In the genomic region with DNA sequence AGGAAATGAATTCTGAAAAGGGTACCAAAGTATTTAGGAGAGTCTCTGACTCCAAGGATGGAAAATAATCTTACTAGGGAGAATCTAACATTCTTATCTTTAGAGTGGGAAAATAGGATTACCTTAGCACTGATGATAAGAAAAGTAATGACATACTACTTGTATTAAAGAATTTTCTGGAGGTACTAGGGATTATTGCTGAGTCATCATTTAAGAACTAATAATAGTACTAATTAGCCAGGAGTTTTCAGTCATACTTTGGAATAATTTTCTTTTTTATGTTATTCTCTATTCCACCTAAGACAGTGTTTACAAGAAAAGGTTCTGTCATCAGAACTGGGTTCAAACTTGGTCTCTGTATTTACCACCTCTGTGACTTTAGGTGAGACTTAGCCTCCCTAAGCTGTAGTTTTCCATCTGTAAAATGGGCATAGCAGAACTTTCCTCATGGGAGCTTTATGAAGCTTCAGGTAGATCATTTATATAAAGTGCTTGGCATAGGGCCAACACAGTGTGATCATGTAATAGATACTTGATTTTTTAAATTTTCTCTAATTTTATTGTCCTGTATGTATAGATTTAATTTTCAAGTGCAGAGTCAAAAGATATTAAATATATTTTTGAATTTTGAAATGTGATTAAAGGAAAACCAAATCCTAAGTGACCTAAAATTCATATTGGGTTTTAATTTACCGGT, we compare ENCODE assay signal across 1 cellular context.
TF ChIP-seq lines count a peak whose summit lies in the region.

No MANE protein-coding gene starts in this region.

TF ChIP-seq in SK-N-SH, 30 proteins besides CTCF, POLR2A, EP300 and RAD21 (continued from another document):
- TF ChIP-seq TEAD4 (IDR thresholded peaks at IDR 0.05; ENCODE audit: borderline replicate concordance, insufficient read depth), result no peak
- no peak for TF ChIP-seq SMC3 (IDR thresholded peaks at IDR 0.05; ENCODE audit: low read depth, low read length)
